In genomic region chr15:37015476-37015875, GRCh38 we compare ENCODE assay signal across 12 cellular contexts.
DNase-seq lines count a peak whose midpoint lies in the region; ATAC-seq and TF ChIP-seq lines count a peak whose summit lies in the region.
"Had no signal": no experiment of that assay in that cellular context is flagged by ENCODE, and none has a peak within 500 bp of the region (broad histone marks: within the 10 kb centered on the region; RNA-seq: fewer than 3 reads in every experiment).

No MANE protein-coding gene starts in this region.

- H3K27me3 Mint-ChIP-seq in nephron (ENCODE audit: low read depth), result no peaks in the 10 kb centered on the region

- H3K9me3 Mint-ChIP-seq in nephron, result no peaks in the 10 kb centered on the region

- no peak for TF ChIP-seq CTCF in nephron (IDR thresholded peaks at IDR 0.05; ENCODE audit: unreplicated experiment in 3 of 3)

- peak overlapping the region; percentile 11 to 60 for H3K27ac ChIP-seq in esophagus (ENCODE audit: low read depth in 2 of 2, low read length in 1 of 2)

- H3K4me3 ChIP-seq in esophagus (ENCODE audit: low read depth in 1 of 2, low read length in 2 of 2), result peak overlapping the region in 1 of 2 donors; percentile 1

- H3K4me1 Mint-ChIP-seq in nephron, result peaks cover 61% of the 10 kb centered on the region

- peak overlapping the region in 1 of 3 experiments; percentile 5 for H3K4me3 Mint-ChIP-seq in nephron

- H3K27ac Mint-ChIP-seq in nephron, result peak overlapping the region; percentile 88 to 93 (median 93)

- no peak for TF ChIP-seq POLR2A in GM18505 (IDR thresholded peaks at IDR 0.05; ENCODE audit: borderline replicate concordance, extremely low read depth, insufficient read depth, insufficient read length)

- 26 to 42% methylated on average over 4 of the region's 4 CpGs for WGBS in esophagus, 2 donors

- peaks cover 69% of the 10 kb centered on the region for H3K36me3 Mint-ChIP-seq in nephron (ENCODE audit: low read depth)

- H3K4me1 ChIP-seq in esophagus (ENCODE audit: control insufficient read depth in 2 of 2, insufficient read depth in 2 of 2, low read length in 1 of 2), result peaks cover 0 to 2% of the 10 kb centered on the region in 2 donors

- no peaks in the 10 kb centered on the region for H3K27me3 ChIP-seq in esophagus (ENCODE audit: control insufficient read depth in 1 of 2, insufficient read depth in 2 of 2, low read length in 2 of 2)

- H3K9me3 ChIP-seq in esophagus (ENCODE audit: control insufficient read depth in 2 of 2, insufficient read depth in 1 of 2, low read depth in 1 of 2, low read length in 1 of 2), result no peaks in the 10 kb centered on the region

- peaks cover 0 to 2% of the 10 kb centered on the region in 2 donors for H3K36me3 ChIP-seq in esophagus (ENCODE audit: control insufficient read depth in 2 of 2, insufficient read depth in 2 of 2, low read length in 1 of 2)

- DNase-seq in DMS 273 treated with DMSO at 0.1 percent for 48 hours (lab: John Stamatoyannopoulos, UW) (peak; percentile 12), NCI-H526 treated with DMSO at 0.1 percent for 48 hours (lab: John Stamatoyannopoulos, UW) (peak; percentile 14), HUDEP-2 (lab: John Stamatoyannopoulos, UW; ENCODE audit: unreplicated experiment in 76 of 76) (no peak), D341Med (ENCODE audit: low spot score) (no peak)
- DNase-seq: activated CD4-positive, alpha-beta T cell treated with anti-CD3 and anti-CD28 coated beads, Interleukin-2, amount 50 U/mL, for 4 hours; activated naive CD4-positive, alpha-beta T cell treated with anti-CD3 and anti-CD28 coated beads, Interleukin-2, amount 50 U/mL, for 16 hours; NCI-H510A; stimulated activated naive CD4-positive, alpha-beta T cell treated with Interleukin-2 at 50 U/mL for 16 hours had no signal

- ATAC-seq in HG03571 (IDR thresholded peaks at IDR 0.05; ENCODE audit: unreplicated experiment) (no peak), GM18505 (IDR thresholded peaks at IDR 0.05; ENCODE audit: unreplicated experiment) (no peak)

Comparison
In these comparisons a context has a peak if more than half of its experiments do, and no peak if none do; other contexts are left out.
1. DNase-seq: peak in DMS 273 treated with DMSO at 0.1 percent for 48 hours (single experiment) and NCI-H526 treated with DMSO at 0.1 percent for 48 hours (single experiment); none in HUDEP-2 (0 of 76) and D341Med (single experiment).